In genomic region chr22:41367039-41367679, GRCh38 we compare ENCODE assay signal across 1 cellular context.
TF ChIP-seq lines count a peak whose summit lies in the region.

No MANE protein-coding gene starts in this region.

TF ChIP-seq in HepG2, 621 proteins besides CTCF, POLR2A, EP300 and RAD21 (continued from another document and continues in another):
- no peak for TF ChIP-seq FOXO4 (CRISPR knock-in tag; conservative IDR thresholded peaks at IDR 0.05)
- no peak for TF ChIP-seq NPAS2 (CRISPR knock-in tag; IDR thresholded peaks at IDR 0.05; ENCODE audit: borderline replicate concordance)
- peak; percentile 69; the same call in 1 of the 2 replicates for TF ChIP-seq MEIS2 (CRISPR knock-in tag; IDR thresholded peaks at IDR 0.05)
- TF ChIP-seq ZNF564 (CRISPR knock-in tag; IDR thresholded peaks at IDR 0.05) = peak; percentile 62; the same call in 1 of the 2 replicates
- TF ChIP-seq ZNF784 (CRISPR knock-in tag; IDR thresholded peaks at IDR 0.05; ENCODE audit: borderline replicate concordance) = no peak
- TF ChIP-seq NR2F6 (IDR thresholded peaks at IDR 0.05) = no peak
- TF ChIP-seq NR2F6 (CRISPR knock-in tag; IDR thresholded peaks at IDR 0.05) = no peak
- no peak for TF ChIP-seq BRF2 (CRISPR knock-in tag; IDR thresholded peaks at IDR 0.05)
- no peak for TF ChIP-seq ZNF776 (CRISPR knock-in tag; IDR thresholded peaks at IDR 0.05)
- TF ChIP-seq YY1 (IDR thresholded peaks at IDR 0.05; ENCODE audit: insufficient read depth, insufficient replicate concordance, low read depth, low read length) = peak; percentile 38
- no peak for TF ChIP-seq PRPF4 (IDR thresholded peaks at IDR 0.05; ENCODE audit: low read depth, low read length, poor library complexity, severe bottlenecking)
- peak; percentile 47; the same call in 1 of the 2 replicates for TF ChIP-seq BRD4 (CRISPR knock-in tag; IDR thresholded peaks at IDR 0.05)
- no peak for TF ChIP-seq ZFP36L1 (CRISPR knock-in tag; IDR thresholded peaks at IDR 0.05)
- TF ChIP-seq HINFP (CRISPR knock-in tag; IDR thresholded peaks at IDR 0.05; ENCODE audit: low read depth) = 0 out of 2 replicates have a peak, but pooled peaks have one; percentile 19
- TF ChIP-seq KLF11 (CRISPR knock-in tag; IDR thresholded peaks at IDR 0.05) = no peak
- no peak for TF ChIP-seq HHEX (CRISPR knock-in tag; IDR thresholded peaks at IDR 0.05)
- peak; percentile 88 for TF ChIP-seq SALL1 (CRISPR knock-in tag; IDR thresholded peaks at IDR 0.05)
- no peak for TF ChIP-seq ZSCAN21 (CRISPR knock-in tag; IDR thresholded peaks at IDR 0.05; ENCODE audit: borderline replicate concordance)
- no peak for TF ChIP-seq ZNF883 (CRISPR knock-in tag; IDR thresholded peaks at IDR 0.05; ENCODE audit: not compliant biosample characterization)
- no peak for TF ChIP-seq ZSCAN25 (CRISPR knock-in tag; IDR thresholded peaks at IDR 0.05)
- TF ChIP-seq TBL1XR1 (IDR thresholded peaks at IDR 0.05; ENCODE audit: borderline replicate concordance, low read length, partially characterized antibody) = no peak
- TF ChIP-seq SIX4 (CRISPR knock-in tag; IDR thresholded peaks at IDR 0.05) = 0 out of 2 replicates have a peak, but pooled peaks have one; percentile 20
- peak; percentile 54; the same call in 1 of the 2 replicates for TF ChIP-seq ZNF580 (CRISPR knock-in tag; IDR thresholded peaks at IDR 0.05; ENCODE audit: borderline replicate concordance, low read depth)
- peak; percentile 80 for TF ChIP-seq NFYB (CRISPR knock-in tag; IDR thresholded peaks at IDR 0.05)
- TF ChIP-seq FUBP1 (CRISPR knock-in tag; IDR thresholded peaks at IDR 0.05; ENCODE audit: borderline replicate concordance) = no peak
- TF ChIP-seq ZNF839 (CRISPR knock-in tag; IDR thresholded peaks at IDR 0.05; ENCODE audit: borderline replicate concordance) = peak; percentile 72; the same call in 1 of the 2 replicates
- TF ChIP-seq TBP (CRISPR knock-in tag; IDR thresholded peaks at IDR 0.05) = no peak
- no peak for TF ChIP-seq TCF7L2 (IDR thresholded peaks at IDR 0.05; ENCODE audit: low read depth, low read length)
- TF ChIP-seq GATAD2A (CRISPR knock-in tag; IDR thresholded peaks at IDR 0.05) = peak; percentile 36; the same call in 1 of the 2 replicates
- TF ChIP-seq CSRNP1 (CRISPR knock-in tag; IDR thresholded peaks at IDR 0.05) = peak; percentile 70; the same call in 1 of the 2 replicates
- peak; percentile 69; the same call in 1 of the 2 replicates for TF ChIP-seq DR1 (CRISPR knock-in tag; IDR thresholded peaks at IDR 0.05)
- no peak for TF ChIP-seq SP1 (IDR thresholded peaks at IDR 0.05)
- 0 out of 2 replicates have a peak, but pooled peaks have one; percentile 32 for TF ChIP-seq SP1 (CRISPR knock-in tag; IDR thresholded peaks at IDR 0.05)
- no peak for TF ChIP-seq CREB1 (IDR thresholded peaks at IDR 0.05)
- no peak for TF ChIP-seq CREB1 (CRISPR knock-in tag; IDR thresholded peaks at IDR 0.05)
- TF ChIP-seq ZNF275 (CRISPR knock-in tag; IDR thresholded peaks at IDR 0.05; ENCODE audit: borderline replicate concordance) = no peak
- TF ChIP-seq ZNF329 (CRISPR knock-in tag; IDR thresholded peaks at IDR 0.05; ENCODE audit: low read depth) = no peak
- TF ChIP-seq NONO (IDR thresholded peaks at IDR 0.05) = no peak
- TF ChIP-seq NONO (CRISPR knock-in tag; conservative IDR thresholded peaks at IDR 0.05) = peak; percentile 85
- TF ChIP-seq ZIK1 (CRISPR knock-in tag; IDR thresholded peaks at IDR 0.05; ENCODE audit: borderline replicate concordance, low read depth) = 0 out of 2 replicates have a peak, but pooled peaks have one; percentile 70
- TF ChIP-seq THYN1 (CRISPR knock-in tag; IDR thresholded peaks at IDR 0.05; ENCODE audit: borderline replicate concordance, low read depth) = no peak
- no peak for TF ChIP-seq ZNF510 (CRISPR knock-in tag; IDR thresholded peaks at IDR 0.05; ENCODE audit: low read depth)
- no peak for TF ChIP-seq EHMT2 (IDR thresholded peaks at IDR 0.05; ENCODE audit: borderline replicate concordance, low read depth, low read length)
- no peak for TF ChIP-seq NBN (conservative IDR thresholded peaks at IDR 0.05)
- TF ChIP-seq GRHL1 (CRISPR knock-in tag; conservative IDR thresholded peaks at IDR 0.05) = no peak
- no peak for TF ChIP-seq ZNF30 (CRISPR knock-in tag; IDR thresholded peaks at IDR 0.05)
- TF ChIP-seq ZNF740 (CRISPR knock-in tag; IDR thresholded peaks at IDR 0.05) = no peak
- TF ChIP-seq ZHX2 (IDR thresholded peaks at IDR 0.05; ENCODE audit: low read depth) = no peak
- TF ChIP-seq ZHX2 (CRISPR knock-in tag; IDR thresholded peaks at IDR 0.05; ENCODE audit: borderline replicate concordance) = no peak
